ENCODE assay signal across 31 cellular contexts in genomic region chr6:150272264-150272975, GRCh38.
DNase-seq lines count a peak whose midpoint lies in the region; ATAC-seq, FAIRE-seq and TF ChIP-seq lines count a peak whose summit lies in the region.
"Had no signal": no experiment of that assay in that cellular context is flagged by ENCODE, and none has a peak within 500 bp of the region (broad histone marks: within the 10 kb centered on the region; RNA-seq: fewer than 3 reads in every experiment).

No MANE protein-coding gene starts in this region.

- peaks cover 64% of the 10 kb centered on the region for H3K4me1 Mint-ChIP-seq in astrocyte (ENCODE audit: low read depth, unreplicated experiment)
- peaks cover 71% of the 10 kb centered on the region for H3K4me1 Mint-ChIP-seq in glutamatergic neuron (ENCODE audit: low read depth, unreplicated experiment)
- no peaks in the 10 kb centered on the region for H3K4me1 Mint-ChIP-seq in CD4-positive, alpha-beta memory T cell
- H3K4me1 Mint-ChIP-seq: activated naive CD8-positive, alpha-beta T cell treated with anti-CD3 and anti-CD28 coated beads, Interleukin-2, amount 10 ng/mL, durations not matched to agents 7 days and 5 days; naive thymus-derived CD4-positive, alpha-beta T cell had no signal

- no peaks in the 10 kb centered on the region for H3K4me1 ChIP-seq in HEK293 (ENCODE audit: control insufficient read depth, insufficient read depth, low read length)
- peaks cover 40% of the 10 kb centered on the region for H3K4me1 ChIP-seq in astrocyte (ENCODE audit: insufficient read depth, low read length)
- H3K4me1 ChIP-seq in CD4-positive, alpha-beta memory T cell (ENCODE audit: insufficient read depth, low read length) = no peaks in the 10 kb centered on the region
- H3K4me1 ChIP-seq: ascending aorta, left ventricle myocardium inferior had no signal

- H3K79me2 ChIP-seq in astrocyte (ENCODE audit: insufficient read depth, low read length) = no peaks in the 10 kb centered on the region

- H3K36me3 ChIP-seq in HEK293 (ENCODE audit: control insufficient read depth in 2 of 2, insufficient read depth in 1 of 2, low read length in 2 of 2) (no peaks in the 10 kb centered on the region), astrocyte (ENCODE audit: insufficient read depth, low read length) (no peaks in the 10 kb centered on the region)
- H3K36me3 ChIP-seq in CD4-positive, alpha-beta memory T cell (ENCODE audit: insufficient read depth, low read length) = no peaks in the 10 kb centered on the region
- H3K36me3 ChIP-seq: ascending aorta, gastrocnemius medialis, left ventricle myocardium inferior, stomach, tibial nerve had no signal

- no peaks in the 10 kb centered on the region for H3K36me3 Mint-ChIP-seq in astrocyte (ENCODE audit: low read depth, unreplicated experiment)
- peaks cover 6% of the 10 kb centered on the region for H3K36me3 Mint-ChIP-seq in glutamatergic neuron (ENCODE audit: unreplicated experiment)
- no peaks in the 10 kb centered on the region for H3K36me3 Mint-ChIP-seq in CD4-positive, alpha-beta memory T cell
- H3K36me3 Mint-ChIP-seq: activated naive CD8-positive, alpha-beta T cell treated with anti-CD3 and anti-CD28 coated beads, Interleukin-2, amount 10 ng/mL, durations not matched to agents 7 days and 5 days; immature natural killer cell; naive thymus-derived CD4-positive, alpha-beta T cell had no signal

- H3K4me2 ChIP-seq in astrocyte (ENCODE audit: low read length) = no peak overlapping the region

- no peak overlapping the region for H3K9ac ChIP-seq in astrocyte (ENCODE audit: low read length)

- FAIRE-seq in astrocyte (lab: Jason Lieb, UNC) = no peak

- ATAC-seq in GM18873 (IDR thresholded peaks at IDR 0.05; ENCODE audit: low FRiP score, unreplicated experiment) = no peak
- ATAC-seq in GM21360 (IDR thresholded peaks at IDR 0.05; ENCODE audit: unreplicated experiment) = no peak
- ATAC-seq: effector memory CD8-positive, alpha-beta T cell; gastrocnemius medialis; naive thymus-derived CD4-positive, alpha-beta T cell had no signal

- TF ChIP-seq CTCF in HEK293 (tag by site-specific recombination; IDR thresholded peaks at IDR 0.05) = no peak
- no peak for TF ChIP-seq CTCF in astrocyte (IDR thresholded peaks at IDR 0.05; ENCODE audit: insufficient read depth, low read depth, low read length)
- TF ChIP-seq CTCF in glutamatergic neuron (IDR thresholded peaks at IDR 0.05; ENCODE audit: partially characterized antibody, unreplicated experiment) = no peak

- CTCF ChIA-PET in HEK293 (lab: Yijun Ruan, JAX) = interaction anchor here (0.7 to 1.5 kb wide), 2 partner anchors 265 to 545 kb away, joined by 3 to 5 read pairs; no protein-coding TSS in a partner anchor
- CTCF ChIA-PET in CD4-positive, alpha-beta memory T cell (lab: Charles Lee; ENCODE audit: partially characterized antibody) = no interaction called here

- H3K27me3 Mint-ChIP-seq in astrocyte (ENCODE audit: low read depth, unreplicated experiment) = peaks cover 8% of the 10 kb centered on the region
- peaks cover 29% of the 10 kb centered on the region for H3K27me3 Mint-ChIP-seq in glutamatergic neuron (ENCODE audit: unreplicated experiment)
- peaks cover 1 to 2% of the 10 kb centered on the region in 2 donors for H3K27me3 Mint-ChIP-seq in CD4-positive, alpha-beta memory T cell

- no peak overlapping the region for H2AFZ ChIP-seq in astrocyte (ENCODE audit: low read depth, low read length)

- H4K20me1 ChIP-seq in astrocyte (ENCODE audit: insufficient read depth, low read length) = no peaks in the 10 kb centered on the region

- intact Hi-C loops in CD4-positive, alpha-beta memory T cell (cut with micrococcal nuclease) = no loop called here

- H3K9me3 Mint-ChIP-seq in astrocyte (ENCODE audit: unreplicated experiment) = no peaks in the 10 kb centered on the region
- H3K9me3 Mint-ChIP-seq in glutamatergic neuron (ENCODE audit: unreplicated experiment) = peaks cover 36% of the 10 kb centered on the region
- H3K9me3 Mint-ChIP-seq in CD4-positive, alpha-beta memory T cell = peaks cover 0 to 2% (median 0%) of the 10 kb centered on the region in 8 donors
- H3K9me3 Mint-ChIP-seq: effector memory CD8-positive, alpha-beta T cell; immature natural killer cell; T-helper 1 cell treated with Interleukin-12 subunit alpha and Interleukin-12 subunit beta and Interleukin-4 antibody, amounts not matched to agents 30 μg/mL and 1 μg/mL, for 36 hours had no signal

- H3K4me3 Mint-ChIP-seq in astrocyte (ENCODE audit: unreplicated experiment) = no peak overlapping the region
- peak overlapping the region; percentile 36 for H3K4me3 Mint-ChIP-seq in glutamatergic neuron (ENCODE audit: unreplicated experiment)
- H3K4me3 Mint-ChIP-seq in CD4-positive, alpha-beta memory T cell = no peak overlapping the region
- H3K4me3 Mint-ChIP-seq: activated naive CD8-positive, alpha-beta T cell treated with anti-CD3 and anti-CD28 coated beads, Interleukin-2, amount 10 ng/mL, durations not matched to agents 7 days and 5 days; effector memory CD8-positive, alpha-beta T cell; immature natural killer cell; naive thymus-derived CD4-positive, alpha-beta T cell; T-helper 1 cell treated with Interleukin-12 subunit alpha and Interleukin-12 subunit beta and Interleukin-4 antibody, amounts not matched to agents 30 μg/mL and 1 μg/mL, for 36 hours had no signal

- POLR2A ChIA-PET in HEK293 (lab: Yijun Ruan, JAX) = no interaction called here
- POLR2A ChIA-PET in CD4-positive, alpha-beta memory T cell (lab: Charles Lee; ENCODE audit: partially characterized antibody) = no interaction called here

- H3K27me3 ChIP-seq in astrocyte (ENCODE audit: insufficient read depth, low read length) = no peaks in the 10 kb centered on the region
- H3K27me3 ChIP-seq in CD4-positive, alpha-beta memory T cell (ENCODE audit: insufficient read depth, low read length) = no peaks in the 10 kb centered on the region
- H3K27me3 ChIP-seq: ascending aorta, gastrocnemius medialis, stomach, tibial nerve had no signal

- H3K27ac Mint-ChIP-seq in astrocyte (ENCODE audit: unreplicated experiment) (peak overlapping the region; percentile 79), glutamatergic neuron (ENCODE audit: unreplicated experiment) (peak overlapping the region; percentile 98)
- H3K27ac Mint-ChIP-seq in CD4-positive, alpha-beta memory T cell = no peak overlapping the region
- H3K27ac Mint-ChIP-seq: activated naive CD8-positive, alpha-beta T cell treated with anti-CD3 and anti-CD28 coated beads, Interleukin-2, amount 10 ng/mL, durations not matched to agents 7 days and 5 days; effector memory CD8-positive, alpha-beta T cell; immature natural killer cell; naive thymus-derived CD4-positive, alpha-beta T cell; T-helper 1 cell treated with Interleukin-12 subunit alpha and Interleukin-12 subunit beta and Interleukin-4 antibody, amounts not matched to agents 30 μg/mL and 1 μg/mL, for 36 hours had no signal

- H3K4me3 ChIP-seq in HEK293 (ENCODE audit: low read depth, low read length) (no peak overlapping the region), astrocyte (ENCODE audit: insufficient read depth, low read depth, low read length) (no peak overlapping the region), skin epidermis (no peak overlapping the region)
- no peak overlapping the region for H3K4me3 ChIP-seq in CD4-positive, alpha-beta memory T cell (ENCODE audit: low read length in 2 of 2)
- H3K4me3 ChIP-seq: ascending aorta, gastrocnemius medialis, left ventricle myocardium inferior, stomach, tibial nerve had no signal

- DNase-seq in astrocyte (ENCODE audit: low read depth) = no peak
- DNase-seq in glutamatergic neuron = no peak
- DNase-seq in CD4-positive, alpha-beta memory T cell = no peak
- DNase-seq in NCI-H1417 treated with DMSO at 0.1 percent for 48 hours (lab: John Stamatoyannopoulos, UW) = no peak
- DNase-seq: activated CD4-positive, alpha-beta T cell treated with anti-CD3 and anti-CD28 coated beads for 1 hour; activated effector memory CD4-positive, alpha-beta T cell treated with anti-CD3 and anti-CD28 coated beads, Interleukin-2, amount 50 U/mL, for 16 hours; activated naive CD8-positive, alpha-beta T cell treated with anti-CD3 and anti-CD28 coated beads, Interleukin-2, amount 10 ng/mL, durations not matched to agents 7 days and 5 days; C1 segment of cervical spinal cord; caudate nucleus; cortex of kidney; effector memory CD8-positive, alpha-beta T cell; gastrocnemius medialis; hippocampal formation; immature natural killer cell; left ventricle myocardium inferior; midbrain; naive thymus-derived CD4-positive, alpha-beta T cell; NCI-H1092 treated with DMSO at 0.1 percent for 48 hours; NCI-H187 treated with DMSO at 0.1 percent for 48 hours; NCI-H748 treated with DMSO at 0.1 percent for 48 hours; occipital lobe; stimulated activated CD8-positive, alpha-beta memory T cell treated with anti-CD3 and anti-CD28 coated beads, Interleukin-4, amount 100 ng/mL, for 48 hours; stomach had no signal

- no peaks in the 10 kb centered on the region for H3K9me3 ChIP-seq in HEK293 (ENCODE audit: control insufficient read depth, insufficient read depth, low read depth, low read length)
- no peaks in the 10 kb centered on the region for H3K9me3 ChIP-seq in astrocyte (ENCODE audit: insufficient read depth, low read depth, low read length)
- H3K9me3 ChIP-seq in CD4-positive, alpha-beta memory T cell (ENCODE audit: control insufficient read depth in 1 of 2, low read length in 2 of 2) = no peaks in the 10 kb centered on the region
- H3K9me3 ChIP-seq: ascending aorta, gastrocnemius medialis, left ventricle myocardium inferior had no signal

- H3K27ac ChIP-seq in HEK293 (ENCODE audit: extremely low read depth, low read depth, low read length) (no peak overlapping the region), astrocyte (ENCODE audit: low read depth, low read length) (no peak overlapping the region), skin epidermis (peak overlapping the region in 19 of 21 experiments; percentile 4 to 80 (median 57))
- H3K27ac ChIP-seq in CD4-positive, alpha-beta memory T cell (ENCODE audit: low read depth, low read length) = no peak overlapping the region
- H3K27ac ChIP-seq: ascending aorta, HL-60, left ventricle myocardium inferior, stomach, tibial nerve had no signal

TF ChIP-seq in HEK293, 187 proteins besides CTCF, POLR2A, EP300 and RAD21:
- TF ChIP-seq ZNF366 (tag by site-specific recombination; conservative IDR thresholded peaks at IDR 0.05) = peak; percentile 54; the same call in 1 of the 2 replicates
- peak; percentile 51; the same call in 1 of the 2 replicates for TF ChIP-seq SP7 (tag by site-specific recombination; IDR thresholded peaks at IDR 0.05)
- TF ChIP-seq ZBTB26 (tag by site-specific recombination; optimal IDR thresholded peaks at IDR 0.05) = no peak
TF ChIP-seq in HEK293: peak in this region for 2.

Comparison
In these comparisons a context has a peak if more than half of its experiments do, and no peak if none do; other contexts are left out.
1. H3K27ac ChIP-seq: peak in skin epidermis (19 of 21); none in HEK293 (single experiment), astrocyte (single experiment) and CD4-positive, alpha-beta memory T cell (single experiment).
2. H3K27ac Mint-ChIP-seq: peak in astrocyte (single experiment) and glutamatergic neuron (single experiment); none in CD4-positive, alpha-beta memory T cell (0 of 7).